ENCODE assay signal across 37 cellular contexts in the genomic region with DNA sequence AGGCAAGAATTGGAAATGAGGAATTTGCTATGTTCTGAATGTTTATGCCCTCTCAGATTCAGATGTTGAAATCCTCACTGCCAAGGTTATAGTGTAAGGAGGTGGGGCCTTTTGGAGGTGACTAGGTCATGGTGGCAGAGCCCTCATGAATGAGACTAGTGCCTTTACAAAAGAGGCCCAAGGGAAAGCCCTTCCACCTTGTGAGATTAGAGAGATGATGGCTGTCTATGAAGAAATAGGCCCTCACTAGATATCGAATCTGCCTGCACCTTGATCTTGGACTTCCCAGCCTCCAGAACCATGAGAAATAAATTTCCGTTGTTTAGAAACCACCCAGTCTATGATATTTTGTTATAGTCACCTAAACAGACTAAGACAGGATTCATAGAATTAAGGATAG. TPM values are rescaled to one million over a fixed set of nuclear protein-coding genes. Genes with fewer than 3 reads are reported as not detected.
"Had no signal": no experiment of that assay in that cellular context is flagged by ENCODE, and none has a peak within 500 bp of the region (broad histone marks: within the 10 kb centered on the region; RNA-seq: fewer than 3 reads in every experiment).

No MANE protein-coding gene starts in this region.

- H3K9me3 ChIP-seq: adrenal gland, body of pancreas, esophagus muscularis mucosa, gastrocnemius medialis had no signal

- H3K4me3 Mint-ChIP-seq: activated CD4-positive, alpha-beta memory T cell treated with anti-CD3 and anti-CD28 coated beads for 36 hours; activated CD4-positive, alpha-beta T cell treated with anti-CD3 and anti-CD28 coated beads for 36 hours; activated CD4-positive, alpha-beta T cell treated with anti-CD3 and anti-CD28 coated beads, Interleukin-2, amount 10 ng/mL, durations not matched to agents 24 days and 14 days; activated CD8-positive, alpha-beta memory T cell treated with anti-CD3 and anti-CD28 coated beads, Interleukin-2, amount 10 ng/mL, durations not matched to agents 7 days and 5 days; activated CD8-positive, alpha-beta T cell treated with anti-CD3 and anti-CD28 coated beads, Interleukin-2, amount 10 ng/mL, durations not matched to agents 7 days and 5 days; activated naive CD4-positive, alpha-beta T cell treated with anti-CD3 and anti-CD28 coated beads for 36 hours; activated naive CD4-positive, alpha-beta T cell treated with anti-CD3 and anti-CD28 coated beads, Interleukin-2, amount 50 U/mL, for 24 hours; activated naive CD8-positive, alpha-beta T cell treated with anti-CD3 and anti-CD28 coated beads for 36 hours; activated naive CD8-positive, alpha-beta T cell treated with anti-CD3 and anti-CD28 coated beads, Interleukin-2, amount 50 U/mL, for 24 hours; activated T-helper 1 cell treated with anti-CD3 and anti-CD28 coated beads, Interleukin-12 subunit alpha, Interleukin-12 subunit beta, Interleukin-2, Interleukin-4 antibody, amounts not matched to agents 30 ng/mL and 10 ng/mL and 1 ng/mL, durations not matched to agents 14 hours and 24 hours and 36 hours; central memory CD8-positive, alpha-beta T cell; effector memory CD8-positive, alpha-beta T cell; T-helper 17 cell; T-helper 2 cell treated with Interferon-gamma antibody and Interleukin-4, amounts not matched to agents 5 μg/mL and 100 μg/mL, for 36 hours had no signal

- H3K27me3 Mint-ChIP-seq: activated CD4-positive, alpha-beta memory T cell treated with anti-CD3 and anti-CD28 coated beads for 36 hours; activated CD4-positive, alpha-beta T cell treated with anti-CD3 and anti-CD28 coated beads for 36 hours; activated CD4-positive, alpha-beta T cell treated with anti-CD3 and anti-CD28 coated beads, Interleukin-2, amount 10 ng/mL, durations not matched to agents 24 days and 14 days; activated CD8-positive, alpha-beta memory T cell treated with anti-CD3 and anti-CD28 coated beads, Interleukin-2, amount 10 ng/mL, durations not matched to agents 7 days and 5 days; activated naive CD4-positive, alpha-beta T cell treated with anti-CD3 and anti-CD28 coated beads, Interleukin-2, amount 50 U/mL, for 24 hours; activated naive CD8-positive, alpha-beta T cell treated with anti-CD3 and anti-CD28 coated beads for 36 hours; activated naive CD8-positive, alpha-beta T cell treated with anti-CD3 and anti-CD28 coated beads, Interleukin-2, amount 50 U/mL, for 24 hours; central memory CD8-positive, alpha-beta T cell had no signal

- DNase-seq: activated CD4-positive, alpha-beta memory T cell treated with anti-CD3 and anti-CD28 coated beads for 36 hours; activated CD4-positive, alpha-beta T cell treated with anti-CD3 and anti-CD28 coated beads for 36 hours; activated CD4-positive, alpha-beta T cell treated with anti-CD3 and anti-CD28 coated beads, Interleukin-2, amount 10 ng/mL, durations not matched to agents 24 days and 14 days; activated CD4-positive, CD25-positive, alpha-beta regulatory T cell; activated CD4-positive, CD25-positive, alpha-beta regulatory T cell treated with anti-CD3 and anti-CD28 coated beads, Interleukin-2, amount 50 U/mL, for 72 hours; activated CD8-positive, alpha-beta memory T cell treated with anti-CD3 and anti-CD28 coated beads, Interleukin-2, amount 10 ng/mL, durations not matched to agents 7 days and 5 days; activated CD8-positive, alpha-beta memory T cell treated with anti-CD3 and anti-CD28 coated beads, Interleukin-2, amount 50 U/mL, for 4 hours; activated CD8-positive, alpha-beta T cell treated with anti-CD3 and anti-CD28 coated beads, Interleukin-2, amount 10 ng/mL, durations not matched to agents 7 days and 5 days; activated effector memory CD4-positive, alpha-beta T cell treated with anti-CD3 and anti-CD28 coated beads, Interleukin-2, amount 50 U/mL, for 16 hours; activated naive CD4-positive, alpha-beta T cell treated with anti-CD3 and anti-CD28 coated beads for 36 hours; activated naive CD8-positive, alpha-beta T cell treated with anti-CD3 and anti-CD28 coated beads for 36 hours; activated naive CD8-positive, alpha-beta T cell treated with anti-CD3 and anti-CD28 coated beads, Interleukin-2, amount 50 U/mL, for 24 hours; activated T-cell treated with anti-CD3 and anti-CD28 coated beads, Interleukin-2, amount 50 U/mL, for 1 hour; activated T-cell treated with anti-CD3 and anti-CD28 coated beads, Interleukin-2, amount 50 U/mL, for 48 hours; adrenal gland; amygdala; aorta; body of pancreas; dermis blood vessel endothelial cell; effector CD4-positive, alpha-beta T cell; effector memory CD8-positive, alpha-beta T cell; erythroblast; foreskin keratinocyte; gastrocnemius medialis; glutamatergic neuron; T-helper 1 cell; T-helper 17 cell; T1000 had no signal

- ATAC-seq: activated CD4-positive, alpha-beta T cell treated with anti-CD3 and anti-CD28 coated beads for 36 hours; activated CD8-positive, alpha-beta memory T cell treated with anti-CD3 and anti-CD28 coated beads, Interleukin-2, amount 10 ng/mL, durations not matched to agents 7 days and 5 days; activated CD8-positive, alpha-beta T cell treated with anti-CD3 and anti-CD28 coated beads, Interleukin-2, amount 10 ng/mL, durations not matched to agents 7 days and 5 days; activated naive CD8-positive, alpha-beta T cell treated with anti-CD3 and anti-CD28 coated beads, Interleukin-2, amount 50 U/mL, for 24 hours; body of pancreas; effector memory CD8-positive, alpha-beta T cell; foreskin keratinocyte; gastrocnemius medialis; T-helper 17 cell had no signal

- H3K4me3 ChIP-seq: adrenal gland, body of pancreas, coronary artery, esophagus muscularis mucosa, gastrocnemius medialis had no signal

- H3K36me3 ChIP-seq: adrenal gland, esophagus muscularis mucosa, gastrocnemius medialis had no signal

- H3K27ac Mint-ChIP-seq: activated CD4-positive, alpha-beta memory T cell treated with anti-CD3 and anti-CD28 coated beads for 36 hours; activated CD4-positive, alpha-beta T cell treated with anti-CD3 and anti-CD28 coated beads for 36 hours; activated CD4-positive, alpha-beta T cell treated with anti-CD3 and anti-CD28 coated beads, Interleukin-2, amount 10 ng/mL, durations not matched to agents 24 days and 14 days; activated CD8-positive, alpha-beta memory T cell treated with anti-CD3 and anti-CD28 coated beads, Interleukin-2, amount 10 ng/mL, durations not matched to agents 7 days and 5 days; activated CD8-positive, alpha-beta T cell treated with anti-CD3 and anti-CD28 coated beads, Interleukin-2, amount 10 ng/mL, durations not matched to agents 7 days and 5 days; activated naive CD4-positive, alpha-beta T cell treated with anti-CD3 and anti-CD28 coated beads for 36 hours; activated naive CD4-positive, alpha-beta T cell treated with anti-CD3 and anti-CD28 coated beads, Interleukin-2, amount 50 U/mL, for 24 hours; activated naive CD8-positive, alpha-beta T cell treated with anti-CD3 and anti-CD28 coated beads for 36 hours; activated naive CD8-positive, alpha-beta T cell treated with anti-CD3 and anti-CD28 coated beads, Interleukin-2, amount 50 U/mL, for 24 hours; activated T-helper 1 cell treated with anti-CD3 and anti-CD28 coated beads, Interleukin-12 subunit alpha, Interleukin-12 subunit beta, Interleukin-2, Interleukin-4 antibody, amounts not matched to agents 30 ng/mL and 10 ng/mL and 1 ng/mL, durations not matched to agents 14 hours and 24 hours and 36 hours; activated T-helper 2 cell treated with anti-CD3 and anti-CD28 coated beads, Interferon-gamma antibody, Interleukin-2, Interleukin-4, amounts not matched to agents 10 μg/mL and 5 μg/mL and 100 μg/mL, durations not matched to agents 14 hours and 24 hours and 36 hours; effector memory CD8-positive, alpha-beta T cell; T-helper 17 cell; T-helper 2 cell treated with Interferon-gamma antibody and Interleukin-4, amounts not matched to agents 5 μg/mL and 100 μg/mL, for 36 hours had no signal

- H3K27me3 ChIP-seq: adrenal gland, body of pancreas, esophagus muscularis mucosa, foreskin keratinocyte, gastrocnemius medialis had no signal

- H3K36me3 Mint-ChIP-seq: activated CD4-positive, alpha-beta memory T cell treated with anti-CD3 and anti-CD28 coated beads for 36 hours; activated CD8-positive, alpha-beta memory T cell treated with anti-CD3 and anti-CD28 coated beads, Interleukin-2, amount 10 ng/mL, durations not matched to agents 7 days and 5 days; activated naive CD4-positive, alpha-beta T cell treated with anti-CD3 and anti-CD28 coated beads, Interleukin-2, amount 50 U/mL, for 24 hours; activated naive CD8-positive, alpha-beta T cell treated with anti-CD3 and anti-CD28 coated beads for 36 hours had no signal

- H3K9me3 Mint-ChIP-seq: activated CD4-positive, alpha-beta memory T cell treated with anti-CD3 and anti-CD28 coated beads for 36 hours; activated CD4-positive, alpha-beta T cell treated with anti-CD3 and anti-CD28 coated beads, Interleukin-2, amount 10 ng/mL, durations not matched to agents 24 days and 14 days; activated naive CD4-positive, alpha-beta T cell treated with anti-CD3 and anti-CD28 coated beads for 36 hours; activated naive CD4-positive, alpha-beta T cell treated with anti-CD3 and anti-CD28 coated beads, Interleukin-2, amount 50 U/mL, for 24 hours; activated naive CD8-positive, alpha-beta T cell treated with anti-CD3 and anti-CD28 coated beads for 36 hours; activated naive CD8-positive, alpha-beta T cell treated with anti-CD3 and anti-CD28 coated beads, Interleukin-2, amount 50 U/mL, for 24 hours; activated T-helper 1 cell treated with anti-CD3 and anti-CD28 coated beads, Interleukin-12 subunit alpha, Interleukin-12 subunit beta, Interleukin-2, Interleukin-4 antibody, amounts not matched to agents 30 ng/mL and 10 ng/mL and 1 ng/mL, durations not matched to agents 14 hours and 24 hours and 36 hours; activated T-helper 2 cell treated with anti-CD3 and anti-CD28 coated beads, Interferon-gamma antibody, Interleukin-2, Interleukin-4, amounts not matched to agents 10 μg/mL and 5 μg/mL and 100 μg/mL, durations not matched to agents 14 hours and 24 hours and 36 hours; central memory CD8-positive, alpha-beta T cell; effector memory CD8-positive, alpha-beta T cell; T-helper 2 cell treated with Interferon-gamma antibody and Interleukin-4, amounts not matched to agents 5 μg/mL and 100 μg/mL, for 36 hours had no signal

- H3K27ac ChIP-seq: adrenal gland, body of pancreas, coronary artery, esophagus muscularis mucosa, foreskin keratinocyte, gastrocnemius medialis had no signal

- H3K4me1 ChIP-seq: adrenal gland, body of pancreas, esophagus muscularis mucosa, foreskin keratinocyte, gastrocnemius medialis had no signal

RNA-seq across cellular contexts. Expression of gene ASIP, which starts 10.4 kb away (rescaled TPM):
- total RNA-seq: activated CD4-positive, alpha-beta memory T cell treated with anti-CD3 and anti-CD28 coated beads for 36 hours; activated CD4-positive, alpha-beta T cell treated with anti-CD3 and anti-CD28 coated beads for 36 hours; activated CD4-positive, alpha-beta T cell treated with anti-CD3 and anti-CD28 coated beads, Interleukin-2, amount 10 ng/mL, durations not matched to agents 24 days and 14 days; activated CD8-positive, alpha-beta memory T cell treated with anti-CD3 and anti-CD28 coated beads for 36 hours; activated CD8-positive, alpha-beta memory T cell treated with anti-CD3 and anti-CD28 coated beads, Interleukin-2, amount 10 ng/mL, durations not matched to agents 7 days and 5 days; activated CD8-positive, alpha-beta T cell treated with anti-CD3 and anti-CD28 coated beads, Interleukin-2, amount 10 ng/mL, durations not matched to agents 7 days and 5 days; activated naive CD4-positive, alpha-beta T cell treated with anti-CD3 and anti-CD28 coated beads for 36 hours; activated naive CD8-positive, alpha-beta T cell treated with anti-CD3 and anti-CD28 coated beads for 36 hours; activated T-helper 1 cell treated with anti-CD3 and anti-CD28 coated beads, Interleukin-12 subunit alpha, Interleukin-12 subunit beta, Interleukin-2, Interleukin-4 antibody, amounts not matched to agents 30 ng/mL and 10 ng/mL and 1 ng/mL, durations not matched to agents 14 hours and 24 hours and 36 hours; activated T-helper 2 cell treated with anti-CD3 and anti-CD28 coated beads, Interferon-gamma antibody, Interleukin-2, Interleukin-4, amounts not matched to agents 10 μg/mL and 5 μg/mL and 100 μg/mL, durations not matched to agents 14 hours and 24 hours and 36 hours; aorta; body of pancreas; cerebellum; dermis blood vessel endothelial cell; esophagus muscularis mucosa; foreskin keratinocyte; gastrocnemius medialis; T-helper 17 cell had no signal
- polyA plus RNA-seq: aorta, foreskin keratinocyte had no signal
